27 cellular contexts compared by ENCODE assay signal in the genomic region with DNA sequence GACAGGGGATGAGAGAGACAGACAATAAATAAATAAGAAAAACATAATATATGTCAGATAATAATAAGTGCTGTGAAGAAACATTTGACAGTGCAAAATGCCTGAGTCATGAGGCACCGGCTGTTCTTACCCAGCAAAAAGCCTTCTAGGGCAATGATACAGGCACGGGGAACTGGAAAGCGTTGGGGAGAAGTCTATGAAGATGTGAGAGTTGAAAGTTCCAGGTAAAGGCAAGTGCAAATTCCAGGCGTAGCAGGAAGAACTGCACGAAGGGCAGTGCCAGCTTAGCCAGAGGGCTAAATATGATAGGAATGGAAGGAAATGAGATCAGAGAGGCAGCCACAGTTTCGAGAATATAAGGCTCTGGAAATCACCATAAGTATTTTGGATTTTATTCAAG.
A peak's percentile ranks its signal among the peaks of the same experiment; 100 is the strongest.
DNase-seq lines count a peak whose midpoint lies in the region; ATAC-seq and TF ChIP-seq lines count a peak whose summit lies in the region.
"Had no signal": no experiment of that assay in that cellular context is flagged by ENCODE, and none has a peak within 500 bp of the region (broad histone marks: within the 10 kb centered on the region; RNA-seq: fewer than 3 reads in every experiment).

No MANE protein-coding gene starts in this region.

- no peak overlapping the region for H2AFZ ChIP-seq in SK-N-SH (ENCODE audit: low read depth)

- WGBS in SK-N-SH (ENCODE audit: low lambda C conversion rate) = 79% methylated on average over 6 of the region's 6 CpGs

- CTCF ChIA-PET in SK-N-SH (lab: Yijun Ruan, JAX) = interaction anchor here (0.7 to 7.4 kb wide), 7 partner anchors 19 to 1984 kb away, joined by 3 to 200 read pairs (median 3); no protein-coding TSS in a partner anchor

- no peak overlapping the region for H3K4me3 ChIP-seq in SK-N-SH (ENCODE audit: low read depth in 2 of 2, low read length in 1 of 2)
- no peak overlapping the region for H3K4me3 ChIP-seq in cardiac fibroblast (replicated peaks in 1 of 2; ENCODE audit: low read depth in 2 of 2, low read length in 2 of 2)
- H3K4me3 ChIP-seq in ascending aorta = no peak overlapping the region
- H3K4me3 ChIP-seq: BLaER1, GM23338, mucosa of descending colon, skin epidermis, suprapubic skin, upper lobe of left lung had no signal

- H4K20me1 ChIP-seq in SK-N-SH (ENCODE audit: insufficient read depth) = no peaks in the 10 kb centered on the region
- H4K20me1 ChIP-seq: BLaER1 had no signal

- H3K27me3 ChIP-seq in SK-N-SH (ENCODE audit: insufficient read depth) (no peaks in the 10 kb centered on the region), ascending aorta (no peaks in the 10 kb centered on the region)
- H3K27me3 ChIP-seq: BLaER1, suprapubic skin, upper lobe of left lung had no signal

- no peaks in the 10 kb centered on the region for H3K79me2 ChIP-seq in SK-N-SH (ENCODE audit: insufficient read depth)

- POLR2A ChIA-PET in SK-N-SH (lab: Yijun Ruan, JAX) = no interaction called here

- TF ChIP-seq CTCF in SK-N-SH (IDR thresholded peaks at IDR 0.05) (no peak), cardiac fibroblast (IDR thresholded peaks at IDR 0.05; ENCODE audit: low read depth, low read length) (no peak), ascending aorta (IDR thresholded peaks at IDR 0.05) (no peak)

- intact Hi-C loops in ascending aorta (cut with DNase I) = no loop called here

- no peaks in the 10 kb centered on the region for H3K36me3 ChIP-seq in SK-N-SH (replicated peaks in 1 of 2; ENCODE audit: control insufficient read depth in 1 of 2, insufficient read depth in 2 of 2, low read length in 1 of 2)
- H3K36me3 ChIP-seq in ascending aorta = no peaks in the 10 kb centered on the region
- H3K36me3 ChIP-seq: BLaER1, suprapubic skin, upper lobe of left lung, WERI-Rb-1 had no signal

- no peak overlapping the region for H3K9ac ChIP-seq in SK-N-SH
- H3K9ac ChIP-seq: BLaER1 had no signal

- DNase-seq in HCEC 1CT = peak; percentile 9
- DNase-seq in SK-N-SH = no peak
- DNase-seq in cardiac fibroblast (ENCODE audit: low read depth in 2 of 2) = peak; percentile 10 to 40
- peak; percentile 7 for DNase-seq in kidney tubule cell (ENCODE audit: low spot score)
- no peak for DNase-seq in ascending aorta (ENCODE audit: low spot score in 2 of 2)
- no peak for DNase-seq in NCI-H2227 (lab: John Stamatoyannopoulos, UW; ENCODE audit: unreplicated experiment)
- no peak for DNase-seq in retina
- DNase-seq: activated CD4-positive, alpha-beta T cell treated with anti-CD3 and anti-CD28 coated beads for 4 hours; activated CD8-positive, alpha-beta T cell treated with anti-CD3 and anti-CD28 coated beads, Interleukin-2, amount 10 ng/mL, durations not matched to agents 7 days and 5 days; aorta; DMS153; hippocampal formation; left colon; mucosa of descending colon; NCI-H1105; NCI-H1930; NK-92 treated with Interleukin-12 subunit alpha and Interleukin-12 subunit beta, amount 100 ng/mL, for 24 hours; SHP77 treated with DMSO at 0.1 percent for 48 hours; stimulated activated CD4-positive, alpha-beta T cell treated with anti-CD3 and anti-CD28 coated beads, Interleukin-1b, Interleukin-23, amount 100 ng/mL, for 48 hours; stimulated activated naive CD4-positive, alpha-beta T cell treated with Interleukin-2 at 50 U/mL for 16 hours; upper lobe of left lung; WERI-Rb-1 had no signal

- H3K9me2 ChIP-seq in SK-N-SH = no peaks in the 10 kb centered on the region

- no peaks in the 10 kb centered on the region for H3F3A ChIP-seq in SK-N-SH (replicated peaks; ENCODE audit: insufficient read depth)

- no peak for TF ChIP-seq RAD21 in SK-N-SH (IDR thresholded peaks at IDR 0.05; ENCODE audit: low read length)

- no peak for TF ChIP-seq EP300 in SK-N-SH (IDR thresholded peaks at IDR 0.05; ENCODE audit: borderline replicate concordance in 1 of 2, low read depth in 1 of 2, low read length in 1 of 2)

- H3K27ac ChIP-seq in SK-N-SH (ENCODE audit: low read depth in 2 of 2, low read length in 1 of 2) = no peak overlapping the region
- H3K27ac ChIP-seq in ascending aorta = no peak overlapping the region
- H3K27ac ChIP-seq: BLaER1, skin epidermis, suprapubic skin, upper lobe of left lung, WERI-Rb-1 had no signal

- ATAC-seq in HG03469 (IDR thresholded peaks at IDR 0.05; ENCODE audit: unreplicated experiment) = no peak
- ATAC-seq: activated CD8-positive, alpha-beta T cell treated with anti-CD3 and anti-CD28 coated beads, Interleukin-2, amount 10 ng/mL, durations not matched to agents 7 days and 5 days; GM23338; left colon; mucosa of descending colon had no signal

- H3K9me3 ChIP-seq in SK-N-SH = no peaks in the 10 kb centered on the region
- H3K9me3 ChIP-seq in ascending aorta = no peaks in the 10 kb centered on the region
- H3K9me3 ChIP-seq: BLaER1, mucosa of descending colon, suprapubic skin, upper lobe of left lung had no signal

- H3K4me1 ChIP-seq in SK-N-SH (ENCODE audit: control insufficient read depth in 1 of 2, insufficient read depth in 2 of 2, low read depth in 1 of 2, low read length in 1 of 2) (no peaks in the 10 kb centered on the region), ascending aorta (no peaks in the 10 kb centered on the region)
- H3K4me1 ChIP-seq: suprapubic skin, upper lobe of left lung had no signal

- 0 out of 2 replicates have a peak overlapping the region, but pooled peaks have one; percentile 32 for H3K4me2 ChIP-seq in SK-N-SH
- H3K4me2 ChIP-seq: BLaER1, GM23338 had no signal

TF ChIP-seq in SK-N-SH, 30 proteins besides CTCF, POLR2A, EP300 and RAD21 (continues in another document):
- TF ChIP-seq EZH2phosphoT487 (IDR thresholded peaks at IDR 0.05; ENCODE audit: borderline replicate concordance, low read depth) = no peak
- TF ChIP-seq RCOR1 (IDR thresholded peaks at IDR 0.05; ENCODE audit: low read length) = no peak
- TF ChIP-seq RFX5 (IDR thresholded peaks at IDR 0.05; ENCODE audit: low read length) = no peak
- no peak for TF ChIP-seq MEF2A (IDR thresholded peaks at IDR 0.05; ENCODE audit: borderline replicate concordance, low read depth)
- TF ChIP-seq, protein P1, sequence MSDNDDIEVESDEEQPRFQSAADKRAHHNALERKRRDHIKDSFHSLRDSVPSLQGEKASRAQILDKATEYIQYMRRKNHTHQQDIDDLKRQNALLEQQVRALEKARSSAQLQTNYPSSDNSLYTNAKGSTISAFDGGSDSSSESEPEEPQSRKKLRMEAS (IDR thresholded peaks at IDR 0.05; ENCODE audit: low read depth) = no peak
- TF ChIP-seq, protein P2, sequence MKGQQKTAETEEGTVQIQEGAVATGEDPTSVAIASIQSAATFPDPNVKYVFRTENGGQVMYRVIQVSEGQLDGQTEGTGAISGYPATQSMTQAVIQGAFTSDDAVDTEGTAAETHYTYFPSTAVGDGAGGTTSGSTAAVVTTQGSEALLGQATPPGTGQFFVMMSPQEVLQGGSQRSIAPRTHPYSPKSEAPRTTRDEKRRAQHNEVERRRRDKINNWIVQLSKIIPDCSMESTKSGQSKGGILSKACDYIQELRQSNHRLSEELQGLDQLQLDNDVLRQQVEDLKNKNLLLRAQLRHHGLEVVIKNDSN (IDR thresholded peaks at IDR 0.05; ENCODE audit: borderline replicate concordance, low read depth) = no peak
- TF ChIP-seq, protein P3, sequence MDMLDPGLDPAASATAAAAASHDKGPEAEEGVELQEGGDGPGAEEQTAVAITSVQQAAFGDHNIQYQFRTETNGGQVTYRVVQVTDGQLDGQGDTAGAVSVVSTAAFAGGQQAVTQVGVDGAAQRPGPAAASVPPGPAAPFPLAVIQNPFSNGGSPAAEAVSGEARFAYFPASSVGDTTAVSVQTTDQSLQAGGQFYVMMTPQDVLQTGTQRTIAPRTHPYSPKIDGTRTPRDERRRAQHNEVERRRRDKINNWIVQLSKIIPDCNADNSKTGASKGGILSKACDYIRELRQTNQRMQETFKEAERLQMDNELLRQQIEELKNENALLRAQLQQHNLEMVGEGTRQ (IDR thresholded peaks at IDR 0.05; ENCODE audit: borderline replicate concordance, low read depth, low read length) = no peak
- TF ChIP-seq FOSL2 (IDR thresholded peaks at IDR 0.05; ENCODE audit: borderline replicate concordance, low read depth) = no peak
- no peak for TF ChIP-seq JUND (IDR thresholded peaks at IDR 0.05)
- TF ChIP-seq, protein P4, sequence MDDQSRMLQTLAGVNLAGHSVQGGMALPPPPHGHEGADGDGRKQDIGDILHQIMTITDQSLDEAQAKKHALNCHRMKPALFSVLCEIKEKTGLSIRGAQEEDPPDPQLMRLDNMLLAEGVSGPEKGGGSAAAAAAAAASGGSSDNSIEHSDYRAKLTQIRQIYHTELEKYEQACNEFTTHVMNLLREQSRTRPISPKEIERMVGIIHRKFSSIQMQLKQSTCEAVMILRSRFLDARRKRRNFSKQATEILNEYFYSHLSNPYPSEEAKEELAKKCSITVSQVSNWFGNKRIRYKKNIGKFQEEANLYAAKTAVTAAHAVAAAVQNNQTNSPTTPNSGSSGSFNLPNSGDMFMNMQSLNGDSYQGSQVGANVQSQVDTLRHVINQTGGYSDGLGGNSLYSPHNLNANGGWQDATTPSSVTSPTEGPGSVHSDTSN (IDR thresholded peaks at IDR 0.05) = no peak
- TF ChIP-seq, protein P5, sequence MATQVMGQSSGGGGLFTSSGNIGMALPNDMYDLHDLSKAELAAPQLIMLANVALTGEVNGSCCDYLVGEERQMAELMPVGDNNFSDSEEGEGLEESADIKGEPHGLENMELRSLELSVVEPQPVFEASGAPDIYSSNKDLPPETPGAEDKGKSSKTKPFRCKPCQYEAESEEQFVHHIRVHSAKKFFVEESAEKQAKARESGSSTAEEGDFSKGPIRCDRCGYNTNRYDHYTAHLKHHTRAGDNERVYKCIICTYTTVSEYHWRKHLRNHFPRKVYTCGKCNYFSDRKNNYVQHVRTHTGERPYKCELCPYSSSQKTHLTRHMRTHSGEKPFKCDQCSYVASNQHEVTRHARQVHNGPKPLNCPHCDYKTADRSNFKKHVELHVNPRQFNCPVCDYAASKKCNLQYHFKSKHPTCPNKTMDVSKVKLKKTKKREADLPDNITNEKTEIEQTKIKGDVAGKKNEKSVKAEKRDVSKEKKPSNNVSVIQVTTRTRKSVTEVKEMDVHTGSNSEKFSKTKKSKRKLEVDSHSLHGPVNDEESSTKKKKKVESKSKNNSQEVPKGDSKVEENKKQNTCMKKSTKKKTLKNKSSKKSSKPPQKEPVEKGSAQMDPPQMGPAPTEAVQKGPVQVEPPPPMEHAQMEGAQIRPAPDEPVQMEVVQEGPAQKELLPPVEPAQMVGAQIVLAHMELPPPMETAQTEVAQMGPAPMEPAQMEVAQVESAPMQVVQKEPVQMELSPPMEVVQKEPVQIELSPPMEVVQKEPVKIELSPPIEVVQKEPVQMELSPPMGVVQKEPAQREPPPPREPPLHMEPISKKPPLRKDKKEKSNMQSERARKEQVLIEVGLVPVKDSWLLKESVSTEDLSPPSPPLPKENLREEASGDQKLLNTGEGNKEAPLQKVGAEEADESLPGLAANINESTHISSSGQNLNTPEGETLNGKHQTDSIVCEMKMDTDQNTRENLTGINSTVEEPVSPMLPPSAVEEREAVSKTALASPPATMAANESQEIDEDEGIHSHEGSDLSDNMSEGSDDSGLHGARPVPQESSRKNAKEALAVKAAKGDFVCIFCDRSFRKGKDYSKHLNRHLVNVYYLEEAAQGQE (IDR thresholded peaks at IDR 0.05; ENCODE audit: low read depth, low read length) = no peak
- no peak for TF ChIP-seq RXRA (IDR thresholded peaks at IDR 0.05; ENCODE audit: borderline replicate concordance, low read depth)
- no peak for TF ChIP-seq SMC3 (IDR thresholded peaks at IDR 0.05; ENCODE audit: low read depth, low read length)

Comparison
In these comparisons a context has a peak if more than half of its experiments do, and no peak if none do; other contexts are left out.
1. DNase-seq: peak in HCEC 1CT (single experiment), cardiac fibroblast (2 of 2) and kidney tubule cell (single experiment); none in SK-N-SH (single experiment), ascending aorta (0 of 2), NCI-H2227 (single experiment) and retina (single experiment).